In genomic region chr18:13185675-13186198, GRCh38 we compare ENCODE assay signal across 1 cellular context.
TF ChIP-seq lines count a peak whose summit lies in the region.

No MANE protein-coding gene starts in this region.

TF ChIP-seq in H1, 55 proteins besides CTCF, POLR2A, EP300 and RAD21 (continued from another document):
- no peak for TF ChIP-seq CHD2 (IDR thresholded peaks at IDR 0.05; ENCODE audit: low read length)
- no peak for TF ChIP-seq PHF8 (conservative IDR thresholded peaks at IDR 0.05; ENCODE audit: low read depth, low read length)
- no peak for TF ChIP-seq CREB1 (IDR thresholded peaks at IDR 0.05)
- TF ChIP-seq HDAC6 (IDR thresholded peaks at IDR 0.05; ENCODE audit: low read depth, low read length): no peak
- no peak for TF ChIP-seq GTF2F1 (IDR thresholded peaks at IDR 0.05; ENCODE audit: borderline replicate concordance, low read depth, low read length)
- no peak for TF ChIP-seq CHD7 (IDR thresholded peaks at IDR 0.05; ENCODE audit: insufficient replicate concordance, low read length)
- no peak for TF ChIP-seq POU5F1 (IDR thresholded peaks at IDR 0.05; ENCODE audit: low read depth, low read length)
TF ChIP-seq in H1: peak in this region for 0.
